8 cellular contexts compared by ENCODE assay signal in genomic region chr12:52390739-52391617, GRCh38. TPM values are rescaled to one million over a fixed set of nuclear protein-coding genes. Genes with fewer than 3 reads are reported as not detected.
A peak's percentile ranks its signal among the peaks of the same experiment; 100 is the strongest.
DNase-seq lines count a peak whose midpoint lies in the region; ATAC-seq and TF ChIP-seq lines count a peak whose summit lies in the region.

No MANE protein-coding gene starts in this region.

- no peaks in the 10 kb centered on the region for H3K36me3 Mint-ChIP-seq in chondrocyte (ENCODE audit: low read depth)

- in situ Hi-C loops in KBM-7 (cut with MboI; ENCODE audit: low pct_unique_long_range_greater_than_20kb, low sequenced_read_pairs) (loop anchor here (25.0 kb wide), 1 partner anchor 596 kb away; no protein-coding TSS in a partner anchor), G401 (cut with HindIII; ENCODE audit: low sequenced_read_pairs) (no loop called here)

- no peak overlapping the region for H3K4me3 Mint-ChIP-seq in chondrocyte (ENCODE audit: unreplicated experiment)

- H3K4me1 Mint-ChIP-seq in chondrocyte (ENCODE audit: low read depth) = peaks cover 21% of the 10 kb centered on the region

- peak; percentile 80 for TF ChIP-seq CTCF in chondrocyte (IDR thresholded peaks at IDR 0.05)

- no peaks in the 10 kb centered on the region for H3K9me3 Mint-ChIP-seq in chondrocyte (ENCODE audit: low read depth)

- peaks cover 20% of the 10 kb centered on the region for H3K27me3 Mint-ChIP-seq in chondrocyte (ENCODE audit: low read depth)

- DNase-seq in D341Med (ENCODE audit: low spot score) (peak; percentile 56), KBM-7 (peak; percentile 11), chondrocyte (ENCODE audit: low spot score) (no peak), lung microvascular endothelial cell (ENCODE audit: low read depth in 2 of 2) (peak; percentile 32 to 38), G401 (ENCODE audit: low spot score) (no peak), NOMO-1 (lab: John Stamatoyannopoulos, UW; ENCODE audit: unreplicated experiment in 2 of 2) (no peak), HCEC 1CT (no peak)

- no peak overlapping the region for H3K27ac Mint-ChIP-seq in chondrocyte (ENCODE audit: unreplicated experiment)

- no peak for ATAC-seq in HG02588 (IDR thresholded peaks at IDR 0.05; ENCODE audit: unreplicated experiment)

RNA-seq across cellular contexts. Expression of gene KRT84, which starts 5.5 kb away (rescaled TPM):
- total RNA-seq in chondrocyte (not detected in 3 replicates), lung microvascular endothelial cell (not detected in 2 replicates)
- total RNA-seq in G401 (2014; rRNA removed; shearing (Covaris generic)) = not detected in 2 replicates

RNA-seq across cellular contexts. Expression of gene KRT82, which starts 15.2 kb away (rescaled TPM):
- total RNA-seq in chondrocyte = not detected in 3 replicates
- not detected in 2 replicates for total RNA-seq in lung microvascular endothelial cell
- not detected in 2 replicates for total RNA-seq in G401 (2014; rRNA removed; shearing (Covaris generic))

RNA-seq across cellular contexts. Expression of gene KRT85, which starts 23.7 kb away (rescaled TPM):
- total RNA-seq in chondrocyte (not detected in 3 replicates), lung microvascular endothelial cell (not detected in 2 replicates)
- total RNA-seq in G401 (2014; rRNA removed; shearing (Covaris generic)) = not detected in 2 replicates

RNA-seq across cellular contexts. Expression of gene KRT75, which starts 43.2 kb away (rescaled TPM):
- total RNA-seq in chondrocyte = not detected in 3 replicates
- not detected in 2 replicates for total RNA-seq in lung microvascular endothelial cell
- total RNA-seq in G401 (2014; rRNA removed; shearing (Covaris generic)) = 0.20 and 0.43 TPM in 2 replicates

Comparison
In these comparisons a context has a peak if more than half of its experiments do, and no peak if none do; other contexts are left out.
1. DNase-seq: peak in D341Med (single experiment), KBM-7 (single experiment) and lung microvascular endothelial cell (2 of 2); none in chondrocyte (single experiment), G401 (single experiment), NOMO-1 (0 of 2) and HCEC 1CT (single experiment).